In the genomic region with DNA sequence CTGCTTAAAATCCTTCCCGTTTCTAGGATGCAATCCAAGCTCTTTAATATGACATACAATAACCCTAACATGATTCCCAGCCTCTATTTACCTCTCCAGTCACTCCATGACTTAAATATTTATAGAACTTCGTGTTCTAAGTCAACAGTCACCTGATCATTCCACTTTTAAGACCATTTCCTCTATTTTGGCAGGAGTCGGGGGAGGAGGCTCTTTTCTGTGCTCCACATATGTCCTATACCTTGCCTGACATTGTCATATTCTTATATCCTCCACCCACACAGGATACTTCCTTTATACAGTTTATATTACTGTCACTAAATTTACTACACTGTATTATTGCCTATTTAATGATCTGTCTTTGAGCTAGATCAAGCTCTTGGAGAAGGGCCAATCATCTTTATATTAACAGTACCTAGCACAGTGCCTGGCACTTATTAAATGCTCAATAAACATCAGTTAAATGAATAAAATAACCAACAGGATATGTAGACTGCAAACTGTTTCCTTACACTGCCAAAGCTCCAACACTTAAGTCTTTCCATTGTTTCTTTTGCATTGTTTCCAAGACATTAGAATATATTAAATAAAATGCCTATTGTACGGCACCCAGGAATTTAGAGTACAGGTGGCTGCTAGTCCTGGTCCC, we compare ENCODE assay signal across 9 cellular contexts. TPM values are rescaled to one million over a fixed set of nuclear protein-coding genes. Genes with fewer than 3 reads are reported as not detected.
DNase-seq lines count a peak whose midpoint lies in the region; ATAC-seq and TF ChIP-seq lines count a peak whose summit lies in the region.
"Had no signal": no experiment of that assay in that cellular context is flagged by ENCODE, and none has a peak within 500 bp of the region (broad histone marks: within the 10 kb centered on the region; RNA-seq: fewer than 3 reads in every experiment).

No MANE protein-coding gene starts in this region.

- CTCF ChIA-PET in OCI-LY7 (lab: Charles Lee; ENCODE audit: unreplicated experiment): no interaction called here

- no peak overlapping the region for H2AFZ ChIP-seq in OCI-LY7 (ENCODE audit: low read length)

- TF ChIP-seq CTCF in OCI-LY7 (conservative IDR thresholded peaks at IDR 0.05; ENCODE audit: low read length) (no peak), esophagus muscularis mucosa (IDR thresholded peaks at IDR 0.05) (no peak), spleen (IDR thresholded peaks at IDR 0.05 in 8 of 11, conservative IDR thresholded peaks at IDR 0.05 in 3 of 11) (no peak), omental fat pad (IDR thresholded peaks at IDR 0.05) (no peak)

- no peaks in the 10 kb centered on the region; the same call in 1 of the 2 replicates for H3K9me3 ChIP-seq in OCI-LY7 (ENCODE audit: low read length)
- no peaks in the 10 kb centered on the region for H3K9me3 ChIP-seq in esophagus muscularis mucosa
- H3K9me3 ChIP-seq in spleen: no peaks in the 10 kb centered on the region

- no peak for TF ChIP-seq EP300 in esophagus muscularis mucosa (IDR thresholded peaks at IDR 0.05)

- peaks cover 43% of the 10 kb centered on the region for H3K4me1 ChIP-seq in OCI-LY7 (ENCODE audit: insufficient read depth, low read length, poor library complexity, severe bottlenecking)
- peaks cover 60 to 75% (median 71%) of the 10 kb centered on the region in 4 donors for H3K4me1 ChIP-seq in esophagus muscularis mucosa
- H3K4me1 ChIP-seq in spleen: peaks cover 51 to 88% (median 79%) of the 10 kb centered on the region in 6 donors

- no peaks in the 10 kb centered on the region for H3K9me2 ChIP-seq in OCI-LY7 (ENCODE audit: insufficient read depth, low read length)

- no peak for TF ChIP-seq POLR2A in esophagus muscularis mucosa (IDR thresholded peaks at IDR 0.05; ENCODE audit: low read depth)
- TF ChIP-seq POLR2A in spleen (IDR thresholded peaks at IDR 0.05): no peak

- no peak for ATAC-seq in omental fat pad (ENCODE audit: low FRiP score)

- peak overlapping the region; percentile 99 for H3K4me2 ChIP-seq in OCI-LY7 (ENCODE audit: low read length)

- H3K27me3 ChIP-seq in esophagus muscularis mucosa: no peaks in the 10 kb centered on the region
- H3K27me3 ChIP-seq in spleen (replicated peaks in 1 of 7): no peaks in the 10 kb centered on the region

- POLR2A ChIA-PET in OCI-LY7 (lab: Charles Lee): interaction anchor here (0.6 to 2.3 kb wide), 5 partner anchors 8 to 469 kb away, joined by 3 to 6 read pairs (median 4); no protein-coding TSS in a partner anchor

- DNase-seq in SIG-M5 treated with dmso at 0.1 percent for 504 hours (lab: John Stamatoyannopoulos, UW; ENCODE audit: unreplicated experiment) (peak; percentile 62), SIG-M5 (lab: John Stamatoyannopoulos, UW) (no peak), OCI-LY7 (ENCODE audit: low spot score) (no peak), esophagus muscularis mucosa (ENCODE audit: extremely low spot score) (no peak), spleen (no peak), NCI-H1930 (lab: John Stamatoyannopoulos, UW) (no peak), omental fat pad (ENCODE audit: low spot score) (no peak)
- DNase-seq in central memory CD4-positive, alpha-beta T cell: no peak
- DNase-seq: NCI-H146 had no signal

- H3K27ac ChIP-seq in OCI-LY7 (ENCODE audit: low read depth, low read length, poor library complexity, severe bottlenecking) (no peak overlapping the region), esophagus muscularis mucosa (replicated peaks in 1 of 4) (peak overlapping the region in 2 of 4 donors; percentile 16 to 99), spleen (peak overlapping the region in 1 of 8 donors; percentile 18)

- intact Hi-C loops in OCI-LY7 (cut with micrococcal nuclease; ENCODE audit: unreplicated experiment): loop anchor here (5.0 kb wide), 1 partner anchor 352 kb away; no protein-coding TSS in a partner anchor
- intact Hi-C loops in esophagus muscularis mucosa (cut with DNase I): loop anchor here (10.0 kb wide), 1 partner anchor 350 kb away; no protein-coding TSS in a partner anchor
- intact Hi-C loops in spleen (cut with DNase I; ENCODE audit: low total_unique reads): no loop called here

- H4K20me1 ChIP-seq in OCI-LY7 (ENCODE audit: insufficient read depth, low read length): peaks cover 50% of the 10 kb centered on the region

- H3K79me2 ChIP-seq in OCI-LY7 (ENCODE audit: insufficient read depth, low read depth, low read length): peaks cover 82% of the 10 kb centered on the region

- H3K36me3 ChIP-seq in OCI-LY7 (ENCODE audit: insufficient read depth, low read length) (peaks cover 19% of the 10 kb centered on the region), esophagus muscularis mucosa (no peaks in the 10 kb centered on the region), spleen (no peaks in the 10 kb centered on the region)

- BruUV-seq in OCI-LY7 (replicated peaks; lab: Mats Ljungman, UMichigan): no TSS peak

- peak overlapping the region; percentile 88 for H3K4me3 ChIP-seq in OCI-LY7 (ENCODE audit: low read depth, low read length, poor library complexity, severe bottlenecking)
- peak overlapping the region; percentile 85 to 98 (median 92) for H3K4me3 ChIP-seq in esophagus muscularis mucosa
- peak overlapping the region in 5 of 8 donors; percentile 74 to 98 (median 95) for H3K4me3 ChIP-seq in spleen

- WGBS in esophagus muscularis mucosa: 25% methylated on average over 4 of the region's 4 CpGs
- 24 to 33% (median 29%) methylated on average over 4 of the region's 4 CpGs for WGBS in spleen, 5 donors

RNA-seq across cellular contexts. Expression of a gene that starts 2.7 kb away (rescaled TPM):
- 71.9 and 89.1 TPM in 2 replicates for total RNA-seq in OCI-LY7 (2014; rRNA removed; shearing (Covaris generic))
- total RNA-seq in OCI-LY7 (2022): 71.6 and 87.7 TPM in 2 replicates
- total RNA-seq in esophagus muscularis mucosa: 10 to 100 TPM; 46.7 to 77.2 (median 62.6) TPM
- total RNA-seq in spleen: 100 to 1,000 TPM in 6 of 7 donors, 10 to 100 TPM in 1; 99.5 to 204 (median 128) TPM
- 100 to 1,000 TPM; 123 to 190 (median 141) TPM for polyA plus RNA-seq in spleen
- total RNA-seq in omental fat pad: 100 to 1,000 TPM in 3 of 4 donors, 10 to 100 TPM in 1; 70.8 to 154 (median 122) TPM

RNA-seq across cellular contexts. Expression of a gene that starts 29.8 kb away (rescaled TPM):
- total RNA-seq in OCI-LY7 (2014; rRNA removed; shearing (Covaris generic)): 0.25 and 0.49 TPM in 2 replicates
- 0.31 and 0.51 TPM in 2 replicates for total RNA-seq in OCI-LY7 (2022)
- 10 to 100 TPM in 3 of 4 donors, 1 to 10 TPM in 1; 10.0 to 20.2 (median 17.5) TPM for total RNA-seq in esophagus muscularis mucosa
- 10 to 100 TPM; 12.4 to 22.9 (median 17.6) TPM for total RNA-seq in spleen
- 1 to 10 TPM; 2.9 to 7.1 (median 6.8) TPM for polyA plus RNA-seq in spleen
- 10 to 100 TPM; 11.9 to 50.4 (median 37.4) TPM for total RNA-seq in omental fat pad

Comparison
In these comparisons a context has a peak if more than half of its experiments do, and no peak if none do; other contexts are left out.
1. RNA of a gene that starts 29.8 kb away (total RNA-seq): 11.9 to 50.4 TPM in omental fat pad, 10.0 to 20.2 TPM in esophagus muscularis mucosa and 12.4 to 22.9 TPM in spleen; 0.25 to 0.51 TPM in OCI-LY7; every median in the first group is over 4 times any median in the second.
2. Peak in every context shown above with its lines, with median percentiles within 50 percentile points of each other: H3K4me3 ChIP-seq.